In genomic region chrX:11760958-11761357, GRCh38 we compare ENCODE assay signal across 14 cellular contexts. TPM values are rescaled to one million over a fixed set of nuclear protein-coding genes. Genes with fewer than 3 reads are reported as not detected.
DNase-seq lines count a peak whose midpoint lies in the region; ATAC-seq and TF ChIP-seq lines count a peak whose summit lies in the region.
"Had no signal": no experiment of that assay in that cellular context is flagged by ENCODE, and none has a peak within 500 bp of the region (broad histone marks: within the 10 kb centered on the region; RNA-seq: fewer than 3 reads in every experiment).

No MANE protein-coding gene starts in this region.

- no peaks in the 10 kb centered on the region for H4K20me1 ChIP-seq in osteoblast (ENCODE audit: insufficient read depth, low read length)

- H3K79me2 ChIP-seq in osteoblast (ENCODE audit: insufficient read depth, low read length), result peaks cover 3% of the 10 kb centered on the region

- H3K9ac ChIP-seq in endodermal cell (ENCODE audit: extremely low read depth, low read length, poor library complexity, severe bottlenecking), result no peak overlapping the region

- CTCF ChIA-PET in activated B cell treated with CpG ODN at 0.5 μM for 24 hours (lab: Charles Lee), result no interaction called here

- TF ChIP-seq CTCF in activated B cell treated with CpG ODN at 0.5 μM for 24 hours (IDR thresholded peaks at IDR 0.05) (no peak), lower lobe of right lung (IDR thresholded peaks at IDR 0.05) (no peak), endodermal cell (conservative IDR thresholded peaks at IDR 0.05) (no peak), GM13977 (IDR thresholded peaks at IDR 0.05; ENCODE audit: extremely low read depth, insufficient read depth, missing control alignments) (no peak), osteoblast (IDR thresholded peaks at IDR 0.05; ENCODE audit: extremely low read depth, low read depth, low read length) (no peak)

- 93% methylated on average over 3 of the region's 3 CpGs; no CpG with 5 or more reads in 1 of the 2 experiments for WGBS in endodermal cell (ENCODE audit: insufficient coverage in 1 of 2, insufficient read length in 1 of 2), 2 experiments

- H3K9me3 Mint-ChIP-seq in stimulated activated naive CD8-positive, alpha-beta T cell treated with anti-CD3 and anti-CD28 coated beads, Interleukin-15, Interleukin-2, amounts not matched to agents 100 ng/mL and 50 ng/mL, for 24 hours, result no peaks in the 10 kb centered on the region
- H3K9me3 Mint-ChIP-seq in activated B cell treated with CpG ODN at 0.5 μM for 24 hours (no peaks in the 10 kb centered on the region), endodermal cell (peaks cover 61% of the 10 kb centered on the region)

- H3K9me3 ChIP-seq in lower lobe of right lung (no peaks in the 10 kb centered on the region), endodermal cell (ENCODE audit: control insufficient read depth, low read length) (no peaks in the 10 kb centered on the region), osteoblast (ENCODE audit: low read depth, low read length) (no peaks in the 10 kb centered on the region)
- H3K9me3 ChIP-seq: gastroesophageal sphincter had no signal

- H2AFZ ChIP-seq in osteoblast (ENCODE audit: low read length), result no peak overlapping the region

- POLR2A ChIA-PET in activated B cell treated with CpG ODN at 0.5 μM for 24 hours (lab: Charles Lee), result no interaction called here

- no peak for ATAC-seq in stimulated activated naive CD8-positive, alpha-beta T cell treated with anti-CD3 and anti-CD28 coated beads, Interleukin-15, Interleukin-2, amounts not matched to agents 100 U/mL and 50 U/mL, for 24 hours
- no peak for ATAC-seq in activated B cell treated with CpG ODN at 0.5 μM for 24 hours (ENCODE audit: low read depth)
- ATAC-seq in lower lobe of right lung, result no peak
- ATAC-seq: gastroesophageal sphincter, left cardiac atrium had no signal

- H3K27ac Mint-ChIP-seq in stimulated activated naive CD8-positive, alpha-beta T cell treated with anti-CD3 and anti-CD28 coated beads, Interleukin-15, Interleukin-2, amounts not matched to agents 100 ng/mL and 50 ng/mL, for 24 hours, result peak overlapping the region; percentile 93
- H3K27ac Mint-ChIP-seq in activated B cell treated with CpG ODN at 0.5 μM for 24 hours, result peak overlapping the region; percentile 78
- H3K27ac Mint-ChIP-seq in endodermal cell, result no peak overlapping the region

- no peak for DNase-seq in stimulated activated naive CD8-positive, alpha-beta T cell treated with anti-CD3 and anti-CD28 coated beads, Interleukin-15, Interleukin-2, amounts not matched to agents 100 U/mL and 50 U/mL, for 24 hours
- DNase-seq in activated B cell treated with CpG ODN at 0.5 μM for 24 hours, result no peak
- DNase-seq in lower lobe of right lung, result no peak
- no peak for DNase-seq in endodermal cell
- DNase-seq in GM13977 (ENCODE audit: low spot score), result no peak
- no peak for DNase-seq in NOMO-1 treated with dmso at 0.1 percent for 144 hours (lab: John Stamatoyannopoulos, UW; ENCODE audit: unreplicated experiment)
- no peak for DNase-seq in osteoblast (ENCODE audit: insufficient read length, low spot score, missing footprints)
- DNase-seq: activated CD8-positive, alpha-beta memory T cell treated with anti-CD3 and anti-CD28 coated beads for 24 hours; effector CD8-positive, alpha-beta T cell; left cardiac atrium; NCI-H2171 treated with DMSO at 0.1 percent for 48 hours had no signal

- H3K27me3 ChIP-seq in lower lobe of right lung (ENCODE audit: low read depth) (no peaks in the 10 kb centered on the region), endodermal cell (ENCODE audit: control insufficient read depth, insufficient read depth, low read length, poor library complexity, severe bottlenecking) (no peaks in the 10 kb centered on the region), osteoblast (ENCODE audit: insufficient read depth, low read length) (no peaks in the 10 kb centered on the region)
- H3K27me3 ChIP-seq: gastroesophageal sphincter had no signal

- intact Hi-C loops in activated B cell treated with CpG ODN at 0.5 μM for 24 hours (cut with micrococcal nuclease), result no loop called here
- intact Hi-C loops in lower lobe of right lung (cut with DNase I), result no loop called here

- H3K27me3 Mint-ChIP-seq in stimulated activated naive CD8-positive, alpha-beta T cell treated with anti-CD3 and anti-CD28 coated beads, Interleukin-15, Interleukin-2, amounts not matched to agents 100 ng/mL and 50 ng/mL, for 24 hours, result no peaks in the 10 kb centered on the region
- H3K27me3 Mint-ChIP-seq in activated B cell treated with CpG ODN at 0.5 μM for 24 hours (no peaks in the 10 kb centered on the region), endodermal cell (ENCODE audit: insufficient read depth) (peaks cover 10% of the 10 kb centered on the region)

- H3K4me3 ChIP-seq in lower lobe of right lung (peak overlapping the region; percentile 74), endodermal cell (ENCODE audit: low read length) (no peak overlapping the region), osteoblast (ENCODE audit: insufficient read depth, low read length) (no peak overlapping the region)

- H3K36me3 ChIP-seq in lower lobe of right lung, result peaks cover 53% of the 10 kb centered on the region
- H3K36me3 ChIP-seq in endodermal cell (ENCODE audit: control insufficient read depth, insufficient read depth, low read length), result peaks cover 29% of the 10 kb centered on the region
- peaks cover 31% of the 10 kb centered on the region for H3K36me3 ChIP-seq in osteoblast (ENCODE audit: insufficient read depth, low read length)

- H3K4me1 Mint-ChIP-seq in stimulated activated naive CD8-positive, alpha-beta T cell treated with anti-CD3 and anti-CD28 coated beads, Interleukin-15, Interleukin-2, amounts not matched to agents 100 ng/mL and 50 ng/mL, for 24 hours (ENCODE audit: low read depth), result peaks cover 54% of the 10 kb centered on the region
- H3K4me1 Mint-ChIP-seq in activated B cell treated with CpG ODN at 0.5 μM for 24 hours (peaks cover 56% of the 10 kb centered on the region), endodermal cell (no peaks in the 10 kb centered on the region)

- H3K27ac ChIP-seq in lower lobe of right lung, result peak overlapping the region; percentile 93
- H3K27ac ChIP-seq in endodermal cell (ENCODE audit: low read depth, low read length), result no peak overlapping the region
- H3K27ac ChIP-seq in osteoblast (ENCODE audit: low read depth, low read length), result no peak overlapping the region
- H3K27ac ChIP-seq: C4-2B, gastroesophageal sphincter had no signal

- H3K36me3 Mint-ChIP-seq in stimulated activated naive CD8-positive, alpha-beta T cell treated with anti-CD3 and anti-CD28 coated beads, Interleukin-15, Interleukin-2, amounts not matched to agents 100 ng/mL and 50 ng/mL, for 24 hours (ENCODE audit: low read depth), result peaks cover 48% of the 10 kb centered on the region
- H3K36me3 Mint-ChIP-seq in activated B cell treated with CpG ODN at 0.5 μM for 24 hours (ENCODE audit: low read depth), result peaks cover 56% of the 10 kb centered on the region
- peaks cover 29% of the 10 kb centered on the region for H3K36me3 Mint-ChIP-seq in endodermal cell (ENCODE audit: low read depth)

- H3K4me3 Mint-ChIP-seq in stimulated activated naive CD8-positive, alpha-beta T cell treated with anti-CD3 and anti-CD28 coated beads, Interleukin-15, Interleukin-2, amounts not matched to agents 100 ng/mL and 50 ng/mL, for 24 hours, result peak overlapping the region; percentile 94
- H3K4me3 Mint-ChIP-seq in activated B cell treated with CpG ODN at 0.5 μM for 24 hours (peak overlapping the region; percentile 71), endodermal cell (no peak overlapping the region)

- no peak overlapping the region for H3K4me2 ChIP-seq in osteoblast (ENCODE audit: insufficient read depth, low read length)

- in situ Hi-C loops in GM13977 (cut with MboI; ENCODE audit: low pct_unique_long_range_greater_than_20kb, low sequenced_read_pairs, unreplicated experiment), result loop anchor here (25.0 kb wide), 1 partner anchor 624 kb away; no protein-coding TSS in a partner anchor

- H3K4me1 ChIP-seq in lower lobe of right lung (peaks cover 4% of the 10 kb centered on the region), endodermal cell (ENCODE audit: control insufficient read depth, insufficient read depth, low read length) (no peaks in the 10 kb centered on the region), osteoblast (ENCODE audit: insufficient read depth, low read length) (peaks cover 14% of the 10 kb centered on the region)

RNA-seq across cellular contexts. Expression of gene MSL3, which starts 2.9 kb away (rescaled TPM):
- 57.6 and 58.9 TPM in 2 replicates for total RNA-seq in activated B cell treated with CpG ODN at 0.5 μM for 24 hours
- total RNA-seq in lower lobe of right lung, result 34.9 TPM
- total RNA-seq in endodermal cell, result 10 to 100 TPM; 16.2 to 18.0 TPM
- polyA plus RNA-seq in endodermal cell (2013, experiment 1 of 2), result 23.3 TPM
- polyA plus RNA-seq in endodermal cell (2013, experiment 2 of 2), result 21.1 TPM
- 24.5 and 26.4 TPM in 2 replicates for total RNA-seq in osteoblast
